1 cellular context compared by ENCODE assay signal in the genomic region with DNA sequence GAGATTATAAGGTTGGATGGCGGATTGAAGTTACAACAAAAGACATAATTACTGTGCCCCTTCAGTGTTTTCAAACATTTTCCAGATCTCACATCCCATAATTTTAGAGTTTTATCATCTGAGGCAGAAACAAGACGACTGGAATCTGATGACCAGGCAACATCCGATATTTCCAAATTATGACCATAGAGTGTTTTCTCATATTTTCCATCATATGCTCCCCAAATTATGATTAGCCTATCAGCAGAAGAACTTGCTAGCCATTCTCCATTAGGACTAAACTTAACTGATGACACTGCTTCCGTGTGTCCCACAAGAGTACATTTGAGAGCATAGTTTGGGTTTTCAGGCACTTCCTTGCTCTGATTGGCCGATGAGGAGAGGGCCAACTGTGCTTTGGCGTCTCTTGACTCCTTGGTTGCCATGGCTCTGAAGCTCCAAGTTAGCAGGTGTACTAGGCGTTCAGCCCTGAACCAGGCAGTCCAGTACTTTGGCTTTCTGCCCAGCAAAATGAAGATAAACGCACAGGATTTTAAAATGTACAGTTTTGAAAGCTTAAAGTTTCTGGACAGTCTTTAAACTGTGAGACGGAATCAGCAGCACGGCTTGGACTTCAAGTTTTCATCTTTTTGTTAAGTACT.
TF ChIP-seq lines count a peak whose summit lies in the region.

No MANE protein-coding gene starts in this region.

TF ChIP-seq in IMR-90, 13 proteins besides CTCF, POLR2A, EP300 and RAD21:
- no peak for TF ChIP-seq FOS (IDR thresholded peaks at IDR 0.05; ENCODE audit: low read depth, low read length)
- TF ChIP-seq MXI1 (IDR thresholded peaks at IDR 0.05; ENCODE audit: borderline replicate concordance, low read depth, low read length) = no peak
- TF ChIP-seq RCOR1 (IDR thresholded peaks at IDR 0.05; ENCODE audit: insufficient replicate concordance, low read length) = no peak
- TF ChIP-seq BHLHE40 (IDR thresholded peaks at IDR 0.05; ENCODE audit: low read depth, low read length) = no peak
- no peak for TF ChIP-seq SMC3 (IDR thresholded peaks at IDR 0.05; ENCODE audit: low read depth, low read length)
- no peak for TF ChIP-seq MAFK (IDR thresholded peaks at IDR 0.05; ENCODE audit: low read depth, low read length)
- TF ChIP-seq CEBPB (IDR thresholded peaks at IDR 0.05; ENCODE audit: low read depth, low read length) = no peak
- TF ChIP-seq RFX5 (IDR thresholded peaks at IDR 0.05; ENCODE audit: low read depth, low read length) = no peak
- no peak for TF ChIP-seq MAZ (IDR thresholded peaks at IDR 0.05; ENCODE audit: borderline replicate concordance, low read depth, low read length)
- TF ChIP-seq, protein P1, sequence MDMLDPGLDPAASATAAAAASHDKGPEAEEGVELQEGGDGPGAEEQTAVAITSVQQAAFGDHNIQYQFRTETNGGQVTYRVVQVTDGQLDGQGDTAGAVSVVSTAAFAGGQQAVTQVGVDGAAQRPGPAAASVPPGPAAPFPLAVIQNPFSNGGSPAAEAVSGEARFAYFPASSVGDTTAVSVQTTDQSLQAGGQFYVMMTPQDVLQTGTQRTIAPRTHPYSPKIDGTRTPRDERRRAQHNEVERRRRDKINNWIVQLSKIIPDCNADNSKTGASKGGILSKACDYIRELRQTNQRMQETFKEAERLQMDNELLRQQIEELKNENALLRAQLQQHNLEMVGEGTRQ (IDR thresholded peaks at IDR 0.05; ENCODE audit: low read depth, low read length) = no peak
- TF ChIP-seq NFE2L2 (IDR thresholded peaks at IDR 0.05; ENCODE audit: low read depth, low read length) = no peak
- TF ChIP-seq, protein P2, sequence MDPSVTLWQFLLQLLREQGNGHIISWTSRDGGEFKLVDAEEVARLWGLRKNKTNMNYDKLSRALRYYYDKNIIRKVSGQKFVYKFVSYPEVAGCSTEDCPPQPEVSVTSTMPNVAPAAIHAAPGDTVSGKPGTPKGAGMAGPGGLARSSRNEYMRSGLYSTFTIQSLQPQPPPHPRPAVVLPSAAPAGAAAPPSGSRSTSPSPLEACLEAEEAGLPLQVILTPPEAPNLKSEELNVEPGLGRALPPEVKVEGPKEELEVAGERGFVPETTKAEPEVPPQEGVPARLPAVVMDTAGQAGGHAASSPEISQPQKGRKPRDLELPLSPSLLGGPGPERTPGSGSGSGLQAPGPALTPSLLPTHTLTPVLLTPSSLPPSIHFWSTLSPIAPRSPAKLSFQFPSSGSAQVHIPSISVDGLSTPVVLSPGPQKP (IDR thresholded peaks at IDR 0.05; ENCODE audit: borderline replicate concordance, low read depth, low read length) = no peak
- TF ChIP-seq CHD1 (IDR thresholded peaks at IDR 0.05; ENCODE audit: low read depth, low read length) = no peak
